In genomic region chr19:10270616-10271394, GRCh38 we compare ENCODE assay signal across 8 cellular contexts. TPM values are rescaled to one million over a fixed set of nuclear protein-coding genes. Genes with fewer than 3 reads are reported as not detected.
DNase-seq lines count a peak whose midpoint lies in the region; ATAC-seq lines count a peak whose summit lies in the region.

Gene ICAM1, plus strand, starts transcription at chr19:10271120. Its CDS starts 40 bp downstream, at chr19:10271160.

- DNase-seq in COR-L47 (lab: John Stamatoyannopoulos, UW) (peak; percentile 29), LHCN-M2 (ENCODE audit: low read depth) (peak; percentile 17), left lobe of liver (ENCODE audit: low spot score) (peak; percentile 86)
- DNase-seq in activated CD4-positive, CD25-positive, alpha-beta regulatory T cell (lab: John Stamatoyannopoulos, UW), result peak; percentile 46 to 63 (median 52)
- peak; percentile 70 for DNase-seq in central memory CD4-positive, alpha-beta T cell
- peak; percentile 63 to 77 for DNase-seq in stimulated activated CD4-positive, alpha-beta T cell treated with anti-CD3 and anti-CD28 coated beads, Interleukin-4, amount 100 ng/mL, for 48 hours (ENCODE audit: low read depth in 2 of 2)

- ATAC-seq in GM21381 (IDR thresholded peaks at IDR 0.05; ENCODE audit: unreplicated experiment), result peak; percentile 44
- ATAC-seq in left lobe of liver, result peak; percentile 76
- ATAC-seq in GM21367 (IDR thresholded peaks at IDR 0.05; ENCODE audit: unreplicated experiment), result no peak

RNA-seq across cellular contexts. Expression of gene ICAM1, which starts in this region (rescaled TPM):
- total RNA-seq in LHCN-M2 (2014; rRNA removed), result 1.7 and 2.2 TPM in 2 replicates
- 3.9 TPM for polyA plus RNA-seq in LHCN-M2 (2012)
- total RNA-seq in left lobe of liver, result 5.9 TPM

Comparison
In these comparisons a context has a peak if more than half of its experiments do, and no peak if none do; other contexts are left out.
1. DNase-seq: peak in every context shown above with its lines; median percentile 86 in left lobe of liver; 70 in central memory CD4-positive, alpha-beta T cell; 70 in stimulated activated CD4-positive, alpha-beta T cell treated with anti-CD3 and anti-CD28 coated beads, Interleukin-4, amount 100 ng/mL, for 48 hours; 52 in activated CD4-positive, CD25-positive, alpha-beta regulatory T cell; 29 in COR-L47; 17 in LHCN-M2.